In genomic region chrX:68440940-68441339, GRCh38 we compare ENCODE assay signal across 10 cellular contexts. TPM values are rescaled to one million over a fixed set of nuclear protein-coding genes. Genes with fewer than 3 reads are reported as not detected.
DNase-seq lines count a peak whose midpoint lies in the region; ATAC-seq and TF ChIP-seq lines count a peak whose summit lies in the region.
"Had no signal": no experiment of that assay in that cellular context is flagged by ENCODE, and none has a peak within 500 bp of the region (broad histone marks: within the 10 kb centered on the region; RNA-seq: fewer than 3 reads in every experiment).

No MANE protein-coding gene starts in this region.

- no peak overlapping the region for H3K4ac ChIP-seq in mesendoderm (ENCODE audit: low read depth, low read length)

- H3K23ac ChIP-seq in mesendoderm (ENCODE audit: low read length), result no peak overlapping the region

- 12 to 44% methylated on average over 1 of the region's 1 CpG for WGBS in sigmoid colon, 2 donors
- WGBS in mesendoderm (ENCODE audit: extremely low coverage, insufficient coverage, low lambda C conversion rate), result no CpG with 5 or more reads among the region's 1 CpG

- no peak overlapping the region for H3K4me3 ChIP-seq in sigmoid colon
- H3K4me3 ChIP-seq in mesendoderm (ENCODE audit: low read length), result no peak overlapping the region
- H3K4me3 ChIP-seq: gastrocnemius medialis had no signal

- intact Hi-C loops in sigmoid colon (cut with DNase I), result no loop called here

- TF ChIP-seq CTCF in sigmoid colon (IDR thresholded peaks at IDR 0.05), result no peak

- peaks cover 0 to 17% (median 14%) of the 10 kb centered on the region in 4 donors for H3K4me1 ChIP-seq in sigmoid colon
- no peaks in the 10 kb centered on the region for H3K4me1 ChIP-seq in mesendoderm (ENCODE audit: control insufficient read depth, low read depth, low read length)
- H3K4me1 ChIP-seq: gastrocnemius medialis had no signal

- no peak overlapping the region for H2AK5ac ChIP-seq in mesendoderm (ENCODE audit: low read length)

- TF ChIP-seq EP300 in sigmoid colon (IDR thresholded peaks at IDR 0.05), result no peak

- H3K9me3 ChIP-seq in sigmoid colon, result no peaks in the 10 kb centered on the region
- H3K9me3 ChIP-seq: gastrocnemius medialis had no signal

- no peaks in the 10 kb centered on the region for H3K79me1 ChIP-seq in mesendoderm (ENCODE audit: low read length)

- H3K79me2 ChIP-seq in mesendoderm (ENCODE audit: control insufficient read depth, insufficient read depth, low read length), result no peaks in the 10 kb centered on the region

- no peak overlapping the region for H2BK5ac ChIP-seq in mesendoderm (ENCODE audit: low read length)

- H3K18ac ChIP-seq in mesendoderm (ENCODE audit: low read length), result no peak overlapping the region

- no peak for TF ChIP-seq POLR2A in sigmoid colon (IDR thresholded peaks at IDR 0.05)

- no peak overlapping the region for H3K4me2 ChIP-seq in mesendoderm (ENCODE audit: low read length)

- H3K27ac ChIP-seq in sigmoid colon (peak overlapping the region; percentile 7 to 61 (median 48)), mesendoderm (ENCODE audit: low read depth, low read length) (no peak overlapping the region)

- ATAC-seq in HG03139 (IDR thresholded peaks at IDR 0.05; ENCODE audit: unreplicated experiment), result no peak
- ATAC-seq: gastrocnemius medialis had no signal

- H3K9ac ChIP-seq in mesendoderm (ENCODE audit: low read length), result no peak overlapping the region

- peak; percentile 64 for DNase-seq in EL
- DNase-seq in NCI-H82 treated with DMSO at 0.1 percent for 48 hours (lab: John Stamatoyannopoulos, UW; ENCODE audit: unreplicated experiment), result peak; percentile 79
- peak; percentile 40 for DNase-seq in fibroblast of the conjunctiva (ENCODE audit: low read depth)
- DNase-seq in sigmoid colon, result peak; percentile 88
- no peak for DNase-seq in mesendoderm
- no peak for DNase-seq in activated CD4-positive, CD25-positive, alpha-beta regulatory T cell (lab: John Stamatoyannopoulos, UW)
- DNase-seq in MV-4-11 (lab: John Stamatoyannopoulos, UW), result no peak
- DNase-seq: NCI-H2029 treated with DMSO at 0.1 percent for 48 hours had no signal

- H2BK15ac ChIP-seq in mesendoderm (replicated peaks; ENCODE audit: low read depth), result no peak overlapping the region

- no peaks in the 10 kb centered on the region for H3K27me3 ChIP-seq in sigmoid colon
- H3K27me3 ChIP-seq in mesendoderm (ENCODE audit: insufficient read depth, low read length, poor library complexity), result no peaks in the 10 kb centered on the region
- H3K27me3 ChIP-seq: gastrocnemius medialis had no signal

- no peak overlapping the region for H4K8ac ChIP-seq in mesendoderm (ENCODE audit: low read depth, low read length)

- H3K56ac ChIP-seq in mesendoderm (ENCODE audit: low read length), result no peak overlapping the region

- H3K36me3 ChIP-seq in sigmoid colon, result no peaks in the 10 kb centered on the region
- H3K36me3 ChIP-seq in mesendoderm (ENCODE audit: control insufficient read depth, insufficient read depth, low read length), result no peaks in the 10 kb centered on the region
- H3K36me3 ChIP-seq: gastrocnemius medialis had no signal

- no peak overlapping the region for H2BK120ac ChIP-seq in mesendoderm (ENCODE audit: low read depth, low read length)

- H4K5ac ChIP-seq in mesendoderm (ENCODE audit: low read length), result no peak overlapping the region

RNA-seq across cellular contexts. Expression of gene OPHN1, which starts 7.6 kb away (rescaled TPM):
- total RNA-seq in sigmoid colon, result 10 to 100 TPM in 2 of 4 donors, 1 to 10 TPM in 2; 6.9 to 19.4 (median 9.5) TPM
- 1 to 10 TPM in 2 of 3 donors, under 1 TPM in 1; 0.92 to 3.6 (median 1.8) TPM for polyA plus RNA-seq in sigmoid colon
- polyA plus RNA-seq in mesendoderm (2013, experiment 1 of 2), result 0.95 TPM
- 1.3 TPM for polyA plus RNA-seq in mesendoderm (2013, experiment 2 of 2)

RNA-seq across cellular contexts. Expression of gene YIPF6, which starts 57.9 kb away (rescaled TPM):
- total RNA-seq in sigmoid colon, result 10 to 100 TPM; 21.9 to 36.1 (median 32.5) TPM
- polyA plus RNA-seq in sigmoid colon, result 10 to 100 TPM in 2 of 3 donors, 1 to 10 TPM in 1; 7.2 to 12.4 (median 11.6) TPM
- 12.3 TPM for polyA plus RNA-seq in mesendoderm (2013, experiment 1 of 2)
- polyA plus RNA-seq in mesendoderm (2013, experiment 2 of 2), result 12.6 TPM

Comparison
In these comparisons a context has a peak if more than half of its experiments do, and no peak if none do; other contexts are left out.
1. DNase-seq: peak in EL (single experiment), NCI-H82 treated with DMSO at 0.1 percent for 48 hours (single experiment), fibroblast of the conjunctiva (single experiment) and sigmoid colon (single experiment); none in mesendoderm (single experiment), activated CD4-positive, CD25-positive, alpha-beta regulatory T cell (0 of 4) and MV-4-11 (single experiment).